Comparison of ENCODE assay signal across 8 cellular contexts in the genomic region with DNA sequence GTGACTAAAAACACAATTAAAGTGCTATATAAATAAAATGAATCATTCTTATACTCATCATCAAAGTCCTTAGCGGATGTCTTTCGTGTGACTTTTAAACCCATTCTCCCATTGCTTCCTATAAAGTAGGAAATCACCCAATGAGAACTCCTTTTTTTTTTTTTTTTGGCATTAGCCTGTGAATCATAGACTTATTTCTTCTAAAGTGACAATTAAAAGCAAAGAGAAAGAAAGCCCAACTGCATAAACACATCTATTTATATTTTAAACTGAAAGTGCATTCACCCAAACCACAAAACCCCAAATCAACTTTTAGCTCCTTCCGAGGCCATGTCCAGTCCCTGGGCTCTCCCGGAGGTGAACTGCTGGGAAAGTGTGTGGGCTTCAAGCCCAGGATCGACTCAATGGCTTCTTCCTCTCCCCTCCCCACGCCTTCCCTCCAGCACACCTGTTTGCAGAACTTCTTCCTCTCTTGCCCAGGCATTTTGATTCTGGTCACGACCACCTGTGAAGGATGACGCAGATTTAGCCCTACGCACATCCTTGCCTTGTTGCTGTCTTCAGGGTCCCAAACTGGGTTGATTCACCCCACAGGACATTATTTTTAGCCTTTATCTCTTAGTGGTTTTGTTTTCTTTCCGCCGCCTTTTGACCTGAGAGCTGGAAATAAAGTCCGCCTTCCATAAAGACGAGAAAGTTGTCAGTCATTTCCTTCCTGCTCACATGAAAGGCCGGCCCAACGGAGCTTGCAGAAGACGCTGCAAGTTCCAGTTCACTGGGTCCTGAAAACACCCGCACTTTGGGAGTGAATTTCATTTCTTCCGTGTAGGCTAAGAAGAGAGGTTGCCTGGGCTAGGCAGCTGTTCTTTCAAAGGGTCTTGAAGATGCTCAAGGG.
A peak's percentile ranks its signal among the peaks of the same experiment; 100 is the strongest.
DNase-seq lines count a peak whose midpoint lies in the region; ATAC-seq, FAIRE-seq and TF ChIP-seq lines count a peak whose summit lies in the region.

No MANE protein-coding gene starts in this region.

- H3K4me1 ChIP-seq in GM23338 (ENCODE audit: insufficient read depth) (0 out of 2 replicates have a peak, but pooled peaks cover 6% of the 10 kb centered on the region), mucosa of descending colon (ENCODE audit: low read depth) (no peaks in the 10 kb centered on the region)

- no peaks in the 10 kb centered on the region for H3K36me3 Mint-ChIP-seq in GM23338 (ENCODE audit: low read depth)

- no peaks in the 10 kb centered on the region for H3K9me3 ChIP-seq in mucosa of descending colon

- DNase-seq in GM23338 (ENCODE audit: low spot score) (peak; percentile 20), NAMALWA (ENCODE audit: low spot score) (peak; percentile 88), iris pigment epithelial cell (ENCODE audit: low read depth) (peak; percentile 47), mucosa of descending colon (no peak), HTR-8/SVneo (ENCODE audit: insufficient read length, low spot score) (no peak), nucleus accumbens (lab: John Stamatoyannopoulos, UW) (no peak)
- no peak for DNase-seq in effector CD4-positive, alpha-beta T cell

- H3K4me3 ChIP-seq in GM23338 (no peak overlapping the region), mucosa of descending colon (no peak overlapping the region)

- no peaks in the 10 kb centered on the region for H3K27me3 ChIP-seq in GM23338 (ENCODE audit: insufficient read depth)

- TF ChIP-seq CTCF in GM23338 (conservative IDR thresholded peaks at IDR 0.05; ENCODE audit: low read depth in 2 of 2) = no peak
- TF ChIP-seq CTCF in mucosa of descending colon (IDR thresholded peaks at IDR 0.05) = no peak

- H3K4me3 Mint-ChIP-seq in GM23338 = no peak overlapping the region

- peaks cover 4% of the 10 kb centered on the region for H3K4me1 Mint-ChIP-seq in GM23338

- ATAC-seq in GM18520 (IDR thresholded peaks at IDR 0.05; ENCODE audit: unreplicated experiment) (peak; percentile 38), GM23338 (no peak; the same call in 2 of the 3 replicates), mucosa of descending colon (no peak)

- no peak for FAIRE-seq in HTR-8/SVneo (lab: Jason Lieb, UNC)

- H3K27ac Mint-ChIP-seq in GM23338 = no peak overlapping the region

- H3K36me3 ChIP-seq in GM23338 (ENCODE audit: insufficient read depth) (no peaks in the 10 kb centered on the region), mucosa of descending colon (ENCODE audit: low read depth) (no peaks in the 10 kb centered on the region)

- peak overlapping the region; percentile 82 for H2AFZ ChIP-seq in GM23338

- intact Hi-C loops in mucosa of descending colon (cut with DNase I, micrococcal nuclease) = no loop called here

- H3K79me2 ChIP-seq in GM23338 (replicated peaks; ENCODE audit: insufficient read depth) = no peaks in the 10 kb centered on the region

- H3K4me2 ChIP-seq in GM23338 = no peak overlapping the region

- H3K9me2 ChIP-seq in GM23338 (ENCODE audit: insufficient read depth) = peaks cover 5% of the 10 kb centered on the region; the same call in 1 of the 2 replicates

- H3K9me3 Mint-ChIP-seq in GM23338 = no peaks in the 10 kb centered on the region

- no peaks in the 10 kb centered on the region for H4K20me1 ChIP-seq in GM23338 (replicated peaks; ENCODE audit: insufficient read depth)

- no peaks in the 10 kb centered on the region for H3F3A ChIP-seq in GM23338 (replicated peaks; ENCODE audit: low read depth)

- H3K27me3 Mint-ChIP-seq in GM23338 (ENCODE audit: insufficient read depth, low read depth, poor library complexity) = no peaks in the 10 kb centered on the region

- H3K27ac ChIP-seq in GM23338 (ENCODE audit: low read depth) = no peak overlapping the region

TF ChIP-seq in GM23338, 12 proteins besides CTCF, POLR2A, EP300 and RAD21 (continues in another document):
- TF ChIP-seq ZNF331 (CRISPR knock-in tag; IDR thresholded peaks at IDR 0.05; ENCODE audit: low read depth) = no peak
- TF ChIP-seq, protein P1, sequence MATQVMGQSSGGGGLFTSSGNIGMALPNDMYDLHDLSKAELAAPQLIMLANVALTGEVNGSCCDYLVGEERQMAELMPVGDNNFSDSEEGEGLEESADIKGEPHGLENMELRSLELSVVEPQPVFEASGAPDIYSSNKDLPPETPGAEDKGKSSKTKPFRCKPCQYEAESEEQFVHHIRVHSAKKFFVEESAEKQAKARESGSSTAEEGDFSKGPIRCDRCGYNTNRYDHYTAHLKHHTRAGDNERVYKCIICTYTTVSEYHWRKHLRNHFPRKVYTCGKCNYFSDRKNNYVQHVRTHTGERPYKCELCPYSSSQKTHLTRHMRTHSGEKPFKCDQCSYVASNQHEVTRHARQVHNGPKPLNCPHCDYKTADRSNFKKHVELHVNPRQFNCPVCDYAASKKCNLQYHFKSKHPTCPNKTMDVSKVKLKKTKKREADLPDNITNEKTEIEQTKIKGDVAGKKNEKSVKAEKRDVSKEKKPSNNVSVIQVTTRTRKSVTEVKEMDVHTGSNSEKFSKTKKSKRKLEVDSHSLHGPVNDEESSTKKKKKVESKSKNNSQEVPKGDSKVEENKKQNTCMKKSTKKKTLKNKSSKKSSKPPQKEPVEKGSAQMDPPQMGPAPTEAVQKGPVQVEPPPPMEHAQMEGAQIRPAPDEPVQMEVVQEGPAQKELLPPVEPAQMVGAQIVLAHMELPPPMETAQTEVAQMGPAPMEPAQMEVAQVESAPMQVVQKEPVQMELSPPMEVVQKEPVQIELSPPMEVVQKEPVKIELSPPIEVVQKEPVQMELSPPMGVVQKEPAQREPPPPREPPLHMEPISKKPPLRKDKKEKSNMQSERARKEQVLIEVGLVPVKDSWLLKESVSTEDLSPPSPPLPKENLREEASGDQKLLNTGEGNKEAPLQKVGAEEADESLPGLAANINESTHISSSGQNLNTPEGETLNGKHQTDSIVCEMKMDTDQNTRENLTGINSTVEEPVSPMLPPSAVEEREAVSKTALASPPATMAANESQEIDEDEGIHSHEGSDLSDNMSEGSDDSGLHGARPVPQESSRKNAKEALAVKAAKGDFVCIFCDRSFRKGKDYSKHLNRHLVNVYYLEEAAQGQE (IDR thresholded peaks at IDR 0.05; ENCODE audit: unreplicated experiment) = no peak
- TF ChIP-seq, protein P2, sequence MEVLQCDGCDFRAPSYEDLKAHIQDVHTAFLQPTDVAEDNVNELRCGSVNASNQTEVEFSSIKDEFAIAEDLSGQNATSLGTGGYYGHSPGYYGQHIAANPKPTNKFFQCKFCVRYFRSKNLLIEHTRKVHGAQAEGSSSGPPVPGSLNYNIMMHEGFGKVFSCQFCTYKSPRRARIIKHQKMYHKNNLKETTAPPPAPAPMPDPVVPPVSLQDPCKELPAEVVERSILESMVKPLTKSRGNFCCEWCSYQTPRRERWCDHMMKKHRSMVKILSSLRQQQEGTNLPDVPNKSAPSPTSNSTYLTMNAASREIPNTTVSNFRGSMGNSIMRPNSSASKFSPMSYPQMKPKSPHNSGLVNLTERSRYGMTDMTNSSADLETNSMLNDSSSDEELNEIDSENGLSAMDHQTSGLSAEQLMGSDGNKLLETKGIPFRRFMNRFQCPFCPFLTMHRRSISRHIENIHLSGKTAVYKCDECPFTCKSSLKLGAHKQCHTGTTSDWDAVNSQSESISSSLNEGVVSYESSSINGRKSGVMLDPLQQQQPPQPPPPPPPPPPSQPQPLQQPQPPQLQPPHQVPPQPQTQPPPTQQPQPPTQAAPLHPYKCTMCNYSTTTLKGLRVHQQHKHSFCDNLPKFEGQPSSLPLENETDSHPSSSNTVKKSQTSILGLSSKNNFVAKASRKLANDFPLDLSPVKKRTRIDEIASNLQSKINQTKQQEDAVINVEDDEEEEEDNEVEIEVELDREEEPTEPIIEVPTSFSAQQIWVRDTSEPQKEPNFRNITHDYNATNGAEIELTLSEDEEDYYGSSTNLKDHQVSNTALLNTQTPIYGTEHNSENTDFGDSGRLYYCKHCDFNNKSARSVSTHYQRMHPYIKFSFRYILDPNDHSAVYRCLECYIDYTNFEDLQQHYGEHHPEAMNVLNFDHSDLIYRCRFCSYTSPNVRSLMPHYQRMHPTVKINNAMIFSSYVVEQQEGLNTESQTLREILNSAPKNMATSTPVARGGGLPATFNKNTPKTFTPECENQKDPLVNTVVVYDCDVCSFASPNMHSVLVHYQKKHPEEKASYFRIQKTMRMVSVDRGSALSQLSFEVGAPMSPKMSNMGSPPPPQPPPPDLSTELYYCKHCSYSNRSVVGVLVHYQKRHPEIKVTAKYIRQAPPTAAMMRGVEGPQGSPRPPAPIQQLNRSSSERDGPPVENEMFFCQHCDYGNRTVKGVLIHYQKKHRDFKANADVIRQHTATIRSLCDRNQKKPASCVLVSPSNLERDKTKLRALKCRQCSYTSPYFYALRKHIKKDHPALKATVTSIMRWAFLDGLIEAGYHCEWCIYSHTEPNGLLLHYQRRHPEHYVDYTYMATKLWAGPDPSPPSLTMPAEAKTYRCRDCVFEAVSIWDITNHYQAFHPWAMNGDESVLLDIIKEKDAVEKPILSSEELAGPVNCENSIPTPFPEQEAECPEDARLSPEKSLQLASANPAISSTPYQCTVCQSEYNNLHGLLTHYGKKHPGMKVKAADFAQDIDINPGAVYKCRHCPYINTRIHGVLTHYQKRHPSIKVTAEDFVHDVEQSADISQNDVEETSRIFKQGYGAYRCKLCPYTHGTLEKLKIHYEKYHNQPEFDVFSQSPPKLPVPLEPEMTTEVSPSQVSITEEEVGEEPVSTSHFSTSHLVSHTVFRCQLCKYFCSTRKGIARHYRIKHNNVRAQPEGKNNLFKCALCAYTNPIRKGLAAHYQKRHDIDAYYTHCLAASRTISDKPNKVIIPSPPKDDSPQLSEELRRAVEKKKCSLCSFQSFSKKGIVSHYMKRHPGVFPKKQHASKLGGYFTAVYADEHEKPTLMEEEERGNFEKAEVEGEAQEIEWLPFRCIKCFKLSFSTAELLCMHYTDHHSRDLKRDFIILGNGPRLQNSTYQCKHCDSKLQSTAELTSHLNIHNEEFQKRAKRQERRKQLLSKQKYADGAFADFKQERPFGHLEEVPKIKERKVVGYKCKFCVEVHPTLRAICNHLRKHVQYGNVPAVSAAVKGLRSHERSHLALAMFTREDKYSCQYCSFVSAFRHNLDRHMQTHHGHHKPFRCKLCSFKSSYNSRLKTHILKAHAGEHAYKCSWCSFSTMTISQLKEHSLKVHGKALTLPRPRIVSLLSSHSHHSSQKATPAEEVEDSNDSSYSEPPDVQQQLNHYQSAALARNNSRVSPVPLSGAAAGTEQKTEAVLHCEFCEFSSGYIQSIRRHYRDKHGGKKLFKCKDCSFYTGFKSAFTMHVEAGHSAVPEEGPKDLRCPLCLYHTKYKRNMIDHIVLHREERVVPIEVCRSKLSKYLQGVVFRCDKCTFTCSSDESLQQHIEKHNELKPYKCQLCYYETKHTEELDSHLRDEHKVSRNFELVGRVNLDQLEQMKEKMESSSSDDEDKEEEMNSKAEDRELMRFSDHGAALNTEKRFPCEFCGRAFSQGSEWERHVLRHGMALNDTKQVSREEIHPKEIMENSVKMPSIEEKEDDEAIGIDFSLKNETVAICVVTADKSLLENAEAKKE (CRISPR knock-in tag; IDR thresholded peaks at IDR 0.05) = no peak
- no peak for TF ChIP-seq POLR2AphosphoS5 (IDR thresholded peaks at IDR 0.05; ENCODE audit: low read depth)
- TF ChIP-seq NANOG (IDR thresholded peaks at IDR 0.05; ENCODE audit: borderline replicate concordance) = no peak

Comparison
In these comparisons a context has a peak if more than half of its experiments do, and no peak if none do; other contexts are left out.
1. DNase-seq: peak in GM23338 (single experiment), NAMALWA (single experiment) and iris pigment epithelial cell (single experiment); none in mucosa of descending colon (0 of 3), HTR-8/SVneo (single experiment), effector CD4-positive, alpha-beta T cell (single experiment) and nucleus accumbens (0 of 56).